In the genomic region with DNA sequence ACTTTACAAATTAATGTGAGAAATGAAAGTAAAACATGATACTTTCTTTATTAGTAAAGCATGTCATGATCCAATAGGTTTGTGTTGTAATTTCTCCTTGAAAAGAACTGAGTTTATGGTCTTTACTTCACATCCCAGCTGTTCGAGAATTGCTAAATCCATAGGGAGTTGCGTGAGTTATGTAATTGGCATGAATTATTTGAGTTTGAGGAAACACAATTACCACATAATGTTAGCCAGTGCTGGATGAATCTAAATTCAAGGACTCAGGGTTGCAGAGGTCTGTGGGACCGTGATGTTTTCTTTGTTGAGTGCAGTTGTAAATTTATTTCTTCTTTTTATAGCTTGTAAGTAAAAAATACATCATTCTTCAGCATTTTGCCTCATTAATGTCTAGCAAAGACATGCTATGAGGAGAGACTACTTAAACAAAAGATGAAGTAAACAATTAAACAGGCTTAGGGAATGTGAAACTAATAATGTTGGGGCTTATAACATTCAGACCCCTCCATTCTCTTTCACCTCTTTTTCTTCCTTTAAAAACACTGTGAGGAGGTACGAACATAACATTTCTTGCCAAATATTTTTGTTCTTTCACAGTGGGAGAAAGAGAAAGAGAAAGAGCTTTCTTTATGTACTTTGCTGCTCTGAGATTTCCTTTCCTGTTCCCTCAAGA, we compare ENCODE assay signal across 9 cellular contexts.
DNase-seq lines count a peak whose midpoint lies in the region; ATAC-seq and TF ChIP-seq lines count a peak whose summit lies in the region.
"Had no signal": no experiment of that assay in that cellular context is flagged by ENCODE, and none has a peak within 500 bp of the region (broad histone marks: within the 10 kb centered on the region; RNA-seq: fewer than 3 reads in every experiment).

No MANE protein-coding gene starts in this region.

- H3K27ac Mint-ChIP-seq in type B pancreatic cell: no peak overlapping the region

- H3K4me1 Mint-ChIP-seq in type B pancreatic cell (ENCODE audit: unreplicated experiment): peaks cover 4% of the 10 kb centered on the region
- H3K4me1 Mint-ChIP-seq: central memory CD8-positive, alpha-beta T cell had no signal

- H3K9me3 Mint-ChIP-seq in type B pancreatic cell: no peaks in the 10 kb centered on the region
- H3K9me3 Mint-ChIP-seq: central memory CD8-positive, alpha-beta T cell had no signal

- no peaks in the 10 kb centered on the region for H3K36me3 Mint-ChIP-seq in type B pancreatic cell

- ATAC-seq in SK-N-SH treated with all-trans-retinoic acid at 6 μM for 48 hours (peak; percentile 82), HG02884 (IDR thresholded peaks at IDR 0.05; ENCODE audit: unreplicated experiment) (no peak)

- no peaks in the 10 kb centered on the region for H3K27me3 Mint-ChIP-seq in type B pancreatic cell
- H3K27me3 Mint-ChIP-seq: central memory CD8-positive, alpha-beta T cell had no signal

- no peak for TF ChIP-seq CTCF in type B pancreatic cell (conservative IDR thresholded peaks at IDR 0.05)

- peak overlapping the region; percentile 9 for H3K4me3 Mint-ChIP-seq in type B pancreatic cell
- H3K4me3 Mint-ChIP-seq: central memory CD8-positive, alpha-beta T cell had no signal

- DNase-seq in SIG-M5 treated with dmso at 0.1 percent for 504 hours (lab: John Stamatoyannopoulos, UW; ENCODE audit: unreplicated experiment) (peak; percentile 26), SIG-M5 (lab: John Stamatoyannopoulos, UW) (no peak), iris pigment epithelial cell (ENCODE audit: low read depth) (peak; percentile 14), type B pancreatic cell (ENCODE audit: extremely low spot score, unreplicated experiment) (no peak), NCI-H226 (no peak)
- DNase-seq in stimulated activated CD8-positive, alpha-beta memory T cell treated with anti-CD3 and anti-CD28 coated beads, Interleukin-4, amount 100 ng/mL, for 48 hours: no peak

TF ChIP-seq in SK-N-SH treated with all-trans-retinoic acid at 6 μM for 48 hours, 23 proteins besides CTCF, POLR2A, EP300 and RAD21:
- TF ChIP-seq, protein P1, sequence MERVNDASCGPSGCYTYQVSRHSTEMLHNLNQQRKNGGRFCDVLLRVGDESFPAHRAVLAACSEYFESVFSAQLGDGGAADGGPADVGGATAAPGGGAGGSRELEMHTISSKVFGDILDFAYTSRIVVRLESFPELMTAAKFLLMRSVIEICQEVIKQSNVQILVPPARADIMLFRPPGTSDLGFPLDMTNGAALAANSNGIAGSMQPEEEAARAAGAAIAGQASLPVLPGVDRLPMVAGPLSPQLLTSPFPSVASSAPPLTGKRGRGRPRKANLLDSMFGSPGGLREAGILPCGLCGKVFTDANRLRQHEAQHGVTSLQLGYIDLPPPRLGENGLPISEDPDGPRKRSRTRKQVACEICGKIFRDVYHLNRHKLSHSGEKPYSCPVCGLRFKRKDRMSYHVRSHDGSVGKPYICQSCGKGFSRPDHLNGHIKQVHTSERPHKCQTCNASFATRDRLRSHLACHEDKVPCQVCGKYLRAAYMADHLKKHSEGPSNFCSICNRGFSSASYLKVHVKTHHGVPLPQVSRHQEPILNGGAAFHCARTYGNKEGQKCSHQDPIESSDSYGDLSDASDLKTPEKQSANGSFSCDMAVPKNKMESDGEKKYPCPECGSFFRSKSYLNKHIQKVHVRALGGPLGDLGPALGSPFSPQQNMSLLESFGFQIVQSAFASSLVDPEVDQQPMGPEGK (CRISPR knock-in tag; IDR thresholded peaks at IDR 0.05; ENCODE audit: borderline replicate concordance): no peak
- peak; percentile 8; the same call in 1 of the 2 replicates for TF ChIP-seq ISL1 (CRISPR knock-in tag; IDR thresholded peaks at IDR 0.05)
- TF ChIP-seq TCF4 (CRISPR knock-in tag; IDR thresholded peaks at IDR 0.05; ENCODE audit: borderline replicate concordance): no peak
TF ChIP-seq in SK-N-SH treated with all-trans-retinoic acid at 6 μM for 48 hours: peak in this region for 1.

Comparison
In these comparisons a context has a peak if more than half of its experiments do, and no peak if none do; other contexts are left out.
1. DNase-seq: peak in SIG-M5 treated with dmso at 0.1 percent for 504 hours (single experiment) and iris pigment epithelial cell (single experiment); none in SIG-M5 (single experiment), type B pancreatic cell (single experiment), stimulated activated CD8-positive, alpha-beta memory T cell treated with anti-CD3 and anti-CD28 coated beads, Interleukin-4, amount 100 ng/mL, for 48 hours (single experiment) and NCI-H226 (single experiment).